Comparison of ENCODE assay signal across 23 cellular contexts in genomic region chr10:78260141-78260540, GRCh38.
DNase-seq lines count a peak whose midpoint lies in the region; ATAC-seq, FAIRE-seq and TF ChIP-seq lines count a peak whose summit lies in the region.
"Had no signal": no experiment of that assay in that cellular context is flagged by ENCODE, and none has a peak within 500 bp of the region (broad histone marks: within the 10 kb centered on the region; RNA-seq: fewer than 3 reads in every experiment).

No MANE protein-coding gene starts in this region.

- no peaks in the 10 kb centered on the region for H3K36me3 ChIP-seq in HepG2 (replicated peaks in 1 of 2; ENCODE audit: control insufficient read depth in 1 of 2, insufficient read depth in 2 of 2, low read length in 2 of 2)
- no peaks in the 10 kb centered on the region for H3K36me3 ChIP-seq in right lobe of liver
- no peaks in the 10 kb centered on the region for H3K36me3 ChIP-seq in WERI-Rb-1
- H3K36me3 ChIP-seq in mesenchymal stem cell (ENCODE audit: control insufficient read depth in 1 of 2, insufficient read depth in 2 of 2, low read depth in 1 of 2, low read length in 2 of 2) = peaks cover 0 to 11% of the 10 kb centered on the region in 2 experiments
- H3K36me3 ChIP-seq: ascending aorta, esophagus squamous epithelium, SJCRH30, suprapubic skin had no signal

- no peak overlapping the region for H4K91ac ChIP-seq in mesenchymal stem cell (ENCODE audit: low read length)

- H3K4me3 ChIP-seq in HepG2 (replicated peaks in 1 of 3; ENCODE audit: insufficient read depth in 1 of 3, low read depth in 2 of 3, low read length in 3 of 3) (no peak overlapping the region), right lobe of liver (no peak overlapping the region), WERI-Rb-1 (ENCODE audit: low read depth, low read length) (no peak overlapping the region), mesenchymal stem cell (ENCODE audit: insufficient read depth in 1 of 2, low read depth in 1 of 2, low read length in 2 of 2) (no peak overlapping the region)
- H3K4me3 ChIP-seq: ascending aorta, esophagus squamous epithelium, PC-9, SJCRH30, suprapubic skin had no signal

- POLR2A ChIA-PET in HepG2 (lab: Yijun Ruan, JAX) = no interaction called here

- H3K4me1 ChIP-seq in HepG2 (ENCODE audit: insufficient read depth, low read length) = peaks cover 28% of the 10 kb centered on the region
- H3K4me1 ChIP-seq in right lobe of liver = no peaks in the 10 kb centered on the region
- H3K4me1 ChIP-seq in mesenchymal stem cell (ENCODE audit: control insufficient read depth, insufficient read depth, low read depth, low read length) = peaks cover 15% of the 10 kb centered on the region
- H3K4me1 ChIP-seq: SJCRH30, suprapubic skin had no signal

- TF ChIP-seq RAD21 in HepG2 (CRISPR knock-in tag; IDR thresholded peaks at IDR 0.05) = no peak

- TF ChIP-seq CTCF in HepG2 (CRISPR knock-in tag; IDR thresholded peaks at IDR 0.05) (peak; percentile 52), right lobe of liver (IDR thresholded peaks at IDR 0.05) (no peak), WERI-Rb-1 (IDR thresholded peaks at IDR 0.05; ENCODE audit: low read depth, low read length) (peak; percentile 62), type B pancreatic cell (conservative IDR thresholded peaks at IDR 0.05) (peak; percentile 29)

- peak; percentile 44 for FAIRE-seq in HepG2 (lab: Jason Lieb, UNC)

- H3K4ac ChIP-seq in mesenchymal stem cell (ENCODE audit: low read depth in 1 of 2, low read length in 2 of 2) = no peak overlapping the region

- CTCF ChIA-PET in HepG2 (lab: Yijun Ruan, JAX; ENCODE audit: low intra/inter-chr PET ratio, low total read pairs) = no interaction called here
- CTCF ChIA-PET in activated CD8-positive, alpha-beta memory T cell treated with anti-CD3 and anti-CD28 coated beads, Interleukin-2, amount 10 ng/mL, durations not matched to agents 7 days and 5 days (lab: Charles Lee) = interaction anchor here (1.3 kb wide), 1 partner anchor 42 kb away, joined by 4 read pairs; no protein-coding TSS in a partner anchor

- in situ Hi-C loops in HepG2 (cut with HindIII; ENCODE audit: extremely low pct_ligation_motif_present, low pct_unique_long_range_greater_than_20kb) = no loop called here

- H3K9me3 Mint-ChIP-seq in type B pancreatic cell (no peaks in the 10 kb centered on the region), immature natural killer cell (no peaks in the 10 kb centered on the region)
- H3K9me3 Mint-ChIP-seq in activated CD8-positive, alpha-beta memory T cell treated with anti-CD3 and anti-CD28 coated beads, Interleukin-2, amount 10 ng/mL, durations not matched to agents 7 days and 5 days (ENCODE audit: low read depth) = no peaks in the 10 kb centered on the region
- H3K9me3 Mint-ChIP-seq: activated CD8-positive, alpha-beta T cell treated with anti-CD3 and anti-CD28 coated beads for 36 hours; activated T-cell treated with anti-CD3 and anti-CD28 coated beads, Interleukin-2, amount 50 U/mL, for 72 hours had no signal

- TF ChIP-seq EP300 in HepG2 (IDR thresholded peaks at IDR 0.05; ENCODE audit: low read depth in 2 of 2, low read length in 2 of 2) = no peak; a peak in 1 of 4 replicates
- TF ChIP-seq EP300 in HepG2 (CRISPR knock-in tag; IDR thresholded peaks at IDR 0.05; ENCODE audit: borderline replicate concordance) = no peak

- H3K36me3 Mint-ChIP-seq in type B pancreatic cell = no peaks in the 10 kb centered on the region
- H3K36me3 Mint-ChIP-seq in activated CD8-positive, alpha-beta memory T cell treated with anti-CD3 and anti-CD28 coated beads, Interleukin-2, amount 10 ng/mL, durations not matched to agents 7 days and 5 days = no peaks in the 10 kb centered on the region
- no peaks in the 10 kb centered on the region for H3K36me3 Mint-ChIP-seq in immature natural killer cell
- H3K36me3 Mint-ChIP-seq: naive B cell had no signal

- no peaks in the 10 kb centered on the region for H4K20me1 ChIP-seq in HepG2 (ENCODE audit: insufficient read depth, low read length)

- no peak overlapping the region for H2BK120ac ChIP-seq in mesenchymal stem cell (ENCODE audit: low read depth, low read length)

- H3K4me3 Mint-ChIP-seq in type B pancreatic cell (no peak overlapping the region), immature natural killer cell (no peak overlapping the region)
- H3K4me3 Mint-ChIP-seq in activated CD8-positive, alpha-beta memory T cell treated with anti-CD3 and anti-CD28 coated beads, Interleukin-2, amount 10 ng/mL, durations not matched to agents 7 days and 5 days = no peak overlapping the region
- H3K4me3 Mint-ChIP-seq: activated CD8-positive, alpha-beta T cell treated with anti-CD3 and anti-CD28 coated beads for 36 hours; activated T-cell treated with anti-CD3 and anti-CD28 coated beads, Interleukin-2, amount 50 U/mL, for 72 hours; HFFc6 had no signal

- H3K9ac ChIP-seq in HepG2 (ENCODE audit: insufficient read depth, low read depth, low read length) = no peak overlapping the region
- no peak overlapping the region for H3K9ac ChIP-seq in mesenchymal stem cell (ENCODE audit: low read length)

- no peak overlapping the region for H2BK15ac ChIP-seq in mesenchymal stem cell (ENCODE audit: low read depth, poor library complexity, severe bottlenecking)

- H3K79me1 ChIP-seq in mesenchymal stem cell (replicated peaks; ENCODE audit: low read length, poor library complexity, severe bottlenecking) = no peaks in the 10 kb centered on the region

- TF ChIP-seq POLR2A in HepG2 (IDR thresholded peaks at IDR 0.05; ENCODE audit: insufficient read depth in 1 of 2, low read depth in 2 of 2, low read length in 2 of 2) (no peak), right lobe of liver (IDR thresholded peaks at IDR 0.05) (no peak)

- H3K4me1 Mint-ChIP-seq in type B pancreatic cell (ENCODE audit: unreplicated experiment) = peaks cover 15% of the 10 kb centered on the region
- H3K4me1 Mint-ChIP-seq in activated CD8-positive, alpha-beta memory T cell treated with anti-CD3 and anti-CD28 coated beads, Interleukin-2, amount 10 ng/mL, durations not matched to agents 7 days and 5 days = no peaks in the 10 kb centered on the region
- H3K4me1 Mint-ChIP-seq in immature natural killer cell = no peaks in the 10 kb centered on the region
- H3K4me1 Mint-ChIP-seq: naive B cell had no signal

- H3K18ac ChIP-seq in mesenchymal stem cell (ENCODE audit: low read depth in 1 of 2, low read length in 2 of 2) = no peak overlapping the region

- peak overlapping the region in 1 of 2 experiments; percentile 48 for H2BK12ac ChIP-seq in mesenchymal stem cell (ENCODE audit: low read length in 2 of 2)

- H2AK5ac ChIP-seq in mesenchymal stem cell (ENCODE audit: low read length, severe bottlenecking) = no peak overlapping the region

- no peak overlapping the region for H3K27ac ChIP-seq in HepG2 (ENCODE audit: extremely low read length, insufficient read depth, low read length)
- H3K27ac ChIP-seq in right lobe of liver = no peak overlapping the region
- H3K27ac ChIP-seq in WERI-Rb-1 = no peak overlapping the region
- H3K27ac ChIP-seq in mesenchymal stem cell (ENCODE audit: low read length, poor library complexity, severe bottlenecking) = no peak overlapping the region
- H3K27ac ChIP-seq: ascending aorta, esophagus squamous epithelium, PC-9, SJCRH30, suprapubic skin had no signal

- H3K23ac ChIP-seq in mesenchymal stem cell (ENCODE audit: low read length in 2 of 2) = no peak overlapping the region

- WGBS in HepG2 (ENCODE audit: low lambda C conversion rate) = 5% methylated on average over 10 of the region's 10 CpGs
- 58% methylated on average over 10 of the region's 10 CpGs for WGBS in right lobe of liver (ENCODE audit: insufficient coverage, low coverage, low lambda C conversion rate, missing lambda C conversion rate)
- WGBS in mesenchymal stem cell = 36% methylated on average over 10 of the region's 10 CpGs

- DNase-seq in HepG2 (ENCODE audit: low spot score) = peak; percentile 69
- no peak for DNase-seq in right lobe of liver
- peak; percentile 38 for DNase-seq in WERI-Rb-1
- peak; percentile 85 for DNase-seq in mesenchymal stem cell
- DNase-seq in type B pancreatic cell (ENCODE audit: extremely low spot score, unreplicated experiment) = no peak
- no peak for DNase-seq in HCEC 1CT
- DNase-seq in activated CD8-positive, alpha-beta memory T cell treated with anti-CD3 and anti-CD28 coated beads, Interleukin-2, amount 10 ng/mL, durations not matched to agents 7 days and 5 days = no peak
- DNase-seq in immature natural killer cell = no peak
- DNase-seq: ACHN; activated naive CD4-positive, alpha-beta T cell treated with anti-CD3 and anti-CD28 coated beads, Interleukin-2, amount 50 U/mL, for 16 hours; activated T-cell treated with anti-CD3 and anti-CD28 coated beads, Interleukin-2, amount 50 U/mL, for 72 hours; effector CD4-positive, alpha-beta T cell; esophagus squamous epithelium; glutamatergic neuron; HFFc6; naive B cell; NCI-H2171 treated with DMSO at 0.1 percent for 48 hours; NCI-H748 treated with DMSO at 0.1 percent for 48 hours; PC-9; SJCRH30 had no signal

- H2AFZ ChIP-seq in HepG2 (ENCODE audit: low read length) = no peak overlapping the region
- no peak overlapping the region for H2AFZ ChIP-seq in mesenchymal stem cell (ENCODE audit: low read depth, low read length)
- H2AFZ ChIP-seq: PC-9 had no signal

- no peak overlapping the region for H3K4me2 ChIP-seq in HepG2 (ENCODE audit: low read depth, low read length)
- no peak overlapping the region for H3K4me2 ChIP-seq in mesenchymal stem cell (ENCODE audit: low read length, poor library complexity, severe bottlenecking)
- H3K4me2 ChIP-seq: PC-9 had no signal

- peak overlapping the region; percentile 53 for H3K27ac Mint-ChIP-seq in type B pancreatic cell
- no peak overlapping the region for H3K27ac Mint-ChIP-seq in activated CD8-positive, alpha-beta memory T cell treated with anti-CD3 and anti-CD28 coated beads, Interleukin-2, amount 10 ng/mL, durations not matched to agents 7 days and 5 days
- no peak overlapping the region for H3K27ac Mint-ChIP-seq in immature natural killer cell
- H3K27ac Mint-ChIP-seq: activated CD8-positive, alpha-beta T cell treated with anti-CD3 and anti-CD28 coated beads for 36 hours; activated T-cell treated with anti-CD3 and anti-CD28 coated beads, Interleukin-2, amount 50 U/mL, for 72 hours had no signal

- BruUV-seq in HepG2 (replicated peaks; lab: Mats Ljungman, UMichigan) = no TSS peak

- no peak overlapping the region for H2BK5ac ChIP-seq in mesenchymal stem cell (ENCODE audit: low read depth, low read length, poor library complexity, severe bottlenecking)

- peak; percentile 73 for ATAC-seq in HepG2
- ATAC-seq in right lobe of liver = no peak
- ATAC-seq in activated CD8-positive, alpha-beta memory T cell treated with anti-CD3 and anti-CD28 coated beads, Interleukin-2, amount 10 ng/mL, durations not matched to agents 7 days and 5 days = no peak

- H3K9me3 ChIP-seq in HepG2 (ENCODE audit: low read length) = no peaks in the 10 kb centered on the region
- no peaks in the 10 kb centered on the region for H3K9me3 ChIP-seq in right lobe of liver
- H3K9me3 ChIP-seq in WERI-Rb-1 (ENCODE audit: severe bottlenecking) = no peaks in the 10 kb centered on the region
- no peaks in the 10 kb centered on the region for H3K9me3 ChIP-seq in mesenchymal stem cell (ENCODE audit: control insufficient read depth, low read length)
- H3K9me3 ChIP-seq: ascending aorta, esophagus squamous epithelium, SJCRH30, suprapubic skin had no signal

- H3K27me3 Mint-ChIP-seq in type B pancreatic cell (peaks cover 3% of the 10 kb centered on the region), immature natural killer cell (ENCODE audit: low read depth in 3 of 3) (peaks cover 2 to 12% (median 8%) of the 10 kb centered on the region in 3 donors)
- H3K27me3 Mint-ChIP-seq in activated CD8-positive, alpha-beta memory T cell treated with anti-CD3 and anti-CD28 coated beads, Interleukin-2, amount 10 ng/mL, durations not matched to agents 7 days and 5 days = peaks cover 18% of the 10 kb centered on the region
- H3K27me3 Mint-ChIP-seq: activated CD8-positive, alpha-beta T cell treated with anti-CD3 and anti-CD28 coated beads for 36 hours had no signal

- no peak overlapping the region for H4K8ac ChIP-seq in mesenchymal stem cell (ENCODE audit: low read length)

- no peaks in the 10 kb centered on the region for H3K27me3 ChIP-seq in HepG2 (ENCODE audit: control insufficient read depth in 1 of 2, insufficient read depth in 2 of 2, low read length in 2 of 2)
- H3K27me3 ChIP-seq in right lobe of liver = no peaks in the 10 kb centered on the region
- no peaks in the 10 kb centered on the region for H3K27me3 ChIP-seq in WERI-Rb-1 (ENCODE audit: insufficient read depth, low read depth, severe bottlenecking)
- no peaks in the 10 kb centered on the region for H3K27me3 ChIP-seq in mesenchymal stem cell (ENCODE audit: control insufficient read depth in 1 of 2, insufficient read depth in 1 of 2, low read length in 2 of 2)
- H3K27me3 ChIP-seq: ascending aorta, esophagus squamous epithelium, SJCRH30, suprapubic skin had no signal

- no peak overlapping the region for H3K14ac ChIP-seq in mesenchymal stem cell (ENCODE audit: low read length in 2 of 2)

- intact Hi-C loops in HepG2 (cut with micrococcal nuclease; ENCODE audit: unreplicated experiment) (no loop called here), right lobe of liver (cut with DNase I) (no loop called here)

- H3K79me2 ChIP-seq in HepG2 (ENCODE audit: insufficient read depth, low read length) = no peaks in the 10 kb centered on the region

Comparison
In these comparisons a context has a peak if more than half of its experiments do, and no peak if none do; other contexts are left out.
1. DNase-seq: peak in HepG2 (single experiment), WERI-Rb-1 (single experiment) and mesenchymal stem cell (single experiment); none in right lobe of liver (0 of 3), type B pancreatic cell (single experiment), HCEC 1CT (single experiment), activated CD8-positive, alpha-beta memory T cell treated with anti-CD3 and anti-CD28 coated beads, Interleukin-2, amount 10 ng/mL, durations not matched to agents 7 days and 5 days (single experiment) and immature natural killer cell (0 of 3).
2. CTCF ChIP-seq: peak in HepG2 (single experiment), WERI-Rb-1 (single experiment) and type B pancreatic cell (single experiment); none in right lobe of liver (0 of 4).